In the genomic region with DNA sequence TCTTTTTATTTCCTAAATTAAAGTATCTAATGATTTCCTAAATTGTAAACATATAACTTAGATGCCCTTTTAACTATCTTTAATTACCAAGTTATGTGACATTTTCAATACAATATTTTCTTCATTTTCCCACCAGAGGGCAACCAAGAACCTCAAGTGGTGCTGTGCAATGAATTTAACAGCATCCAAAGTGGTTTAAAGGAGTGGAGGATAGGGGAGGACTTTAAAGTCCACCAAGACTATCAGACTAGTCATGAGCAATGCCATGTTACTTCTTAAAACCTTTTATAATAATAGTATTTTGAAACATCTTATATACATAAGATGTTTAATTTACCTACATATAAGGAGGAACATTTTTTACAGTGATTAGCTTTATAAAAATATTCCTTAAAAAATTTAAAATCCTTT, we compare ENCODE assay signal across 8 cellular contexts.
A peak's percentile ranks its signal among the peaks of the same experiment; 100 is the strongest.
DNase-seq lines count a peak whose midpoint lies in the region; ATAC-seq and TF ChIP-seq lines count a peak whose summit lies in the region.

No MANE protein-coding gene starts in this region.

- H3K9ac ChIP-seq in liver (ENCODE audit: low read depth in 1 of 2, low read length in 2 of 2): no peak overlapping the region

- no peaks in the 10 kb centered on the region for H3K36me3 Mint-ChIP-seq in CD4-positive, CD25-positive, alpha-beta regulatory T cell
- no peaks in the 10 kb centered on the region for H3K36me3 Mint-ChIP-seq in GM23338 (ENCODE audit: low read depth)

- no peaks in the 10 kb centered on the region for H3F3A ChIP-seq in GM23338 (replicated peaks; ENCODE audit: low read depth)

- no peak overlapping the region for H2AFZ ChIP-seq in GM23338

- H3K9me3 ChIP-seq in CD4-positive, CD25-positive, alpha-beta regulatory T cell (ENCODE audit: control insufficient read depth in 2 of 2, low read length in 2 of 2): no peaks in the 10 kb centered on the region
- H3K9me3 ChIP-seq in liver (ENCODE audit: control insufficient read depth in 4 of 4, low read length in 3 of 4): no peaks in the 10 kb centered on the region

- peak; percentile 70 to 72 for TF ChIP-seq CTCF in GM23338 (conservative IDR thresholded peaks at IDR 0.05; ENCODE audit: low read depth in 2 of 2)
- TF ChIP-seq CTCF in liver (IDR thresholded peaks at IDR 0.05; ENCODE audit: low read depth, low read length, missing input control): peak; percentile 46

- no peak overlapping the region for H3K4me3 Mint-ChIP-seq in CD4-positive, CD25-positive, alpha-beta regulatory T cell
- no peak overlapping the region for H3K4me3 Mint-ChIP-seq in GM23338

- H3K27ac ChIP-seq in CD4-positive, CD25-positive, alpha-beta regulatory T cell (ENCODE audit: insufficient read depth, low read length, poor library complexity, severe bottlenecking): no peak overlapping the region
- no peak overlapping the region for H3K27ac ChIP-seq in GM23338 (ENCODE audit: low read depth)
- H3K27ac ChIP-seq in liver (ENCODE audit: low read depth in 1 of 2, low read length in 2 of 2): no peak overlapping the region

- H3K79me2 ChIP-seq in GM23338 (replicated peaks; ENCODE audit: insufficient read depth): peaks cover 97% of the 10 kb centered on the region

- no peaks in the 10 kb centered on the region for H3K9me3 Mint-ChIP-seq in CD4-positive, CD25-positive, alpha-beta regulatory T cell
- no peaks in the 10 kb centered on the region for H3K9me3 Mint-ChIP-seq in GM23338

- peak overlapping the region in 1 of 3 donors; percentile 51 for H3K27ac Mint-ChIP-seq in CD4-positive, CD25-positive, alpha-beta regulatory T cell
- H3K27ac Mint-ChIP-seq in GM23338: no peak overlapping the region

- H3K4me2 ChIP-seq in GM23338: no peak overlapping the region

- H3K36me3 ChIP-seq in CD4-positive, CD25-positive, alpha-beta regulatory T cell (ENCODE audit: control insufficient read depth, insufficient read depth, low read length): no peaks in the 10 kb centered on the region
- H3K36me3 ChIP-seq in GM23338 (ENCODE audit: insufficient read depth) (no peaks in the 10 kb centered on the region), liver (ENCODE audit: control insufficient read depth in 4 of 4, insufficient read depth in 3 of 4, low read depth in 1 of 4, low read length in 3 of 4) (no peaks in the 10 kb centered on the region)

- no peak overlapping the region for H3K4me3 ChIP-seq in CD4-positive, CD25-positive, alpha-beta regulatory T cell (ENCODE audit: low read depth, low read length)
- H3K4me3 ChIP-seq in GM23338 (no peak overlapping the region), liver (ENCODE audit: low read depth in 1 of 3, low read length in 3 of 3) (no peak overlapping the region)

- H3K4me1 ChIP-seq in CD4-positive, CD25-positive, alpha-beta regulatory T cell (ENCODE audit: control insufficient read depth, insufficient read depth, low read length, poor library complexity, severe bottlenecking): peaks cover 5% of the 10 kb centered on the region
- H3K4me1 ChIP-seq in GM23338 (ENCODE audit: insufficient read depth): peaks cover 7% of the 10 kb centered on the region
- peaks cover 4 to 30% (median 11%) of the 10 kb centered on the region in 4 donors for H3K4me1 ChIP-seq in liver (ENCODE audit: control insufficient read depth in 4 of 4, insufficient read depth in 4 of 4, low read length in 3 of 4)

- peak; percentile 86 to 89 for TF ChIP-seq RAD21 in liver (IDR thresholded peaks at IDR 0.05)

- DNase-seq in CD4-positive, CD25-positive, alpha-beta regulatory T cell: peak in 2 of 3 donors; percentile 39 to 66
- DNase-seq in GM23338 (ENCODE audit: low spot score) (peak; percentile 70), NCI-H524 (lab: John Stamatoyannopoulos, UW) (peak; percentile 8 to 80)
- peak; percentile 10 for DNase-seq in central memory CD4-positive, alpha-beta T cell
- DNase-seq in stimulated activated naive CD4-positive, alpha-beta T cell treated with Interleukin-2 at 50 U/mL for 16 hours (lab: John Stamatoyannopoulos, UW): no peak

- H4K20me1 ChIP-seq in GM23338 (replicated peaks; ENCODE audit: insufficient read depth): peaks cover 8% of the 10 kb centered on the region; the same call in 1 of the 2 replicates

- ATAC-seq in CD4-positive, CD25-positive, alpha-beta regulatory T cell (ENCODE audit: low read depth in 2 of 2): no peak
- ATAC-seq in GM23338 (peak; percentile 78), GM18907 (IDR thresholded peaks at IDR 0.05; ENCODE audit: unreplicated experiment) (no peak), GM21447 (IDR thresholded peaks at IDR 0.05; ENCODE audit: unreplicated experiment) (no peak)

- H3K4me1 Mint-ChIP-seq in CD4-positive, CD25-positive, alpha-beta regulatory T cell: peaks cover 25 to 61% (median 53%) of the 10 kb centered on the region in 4 donors
- peaks cover 28% of the 10 kb centered on the region; the same call in 2 of the 3 replicates for H3K4me1 Mint-ChIP-seq in GM23338

- no peaks in the 10 kb centered on the region for H3K27me3 Mint-ChIP-seq in CD4-positive, CD25-positive, alpha-beta regulatory T cell
- H3K27me3 Mint-ChIP-seq in GM23338 (ENCODE audit: insufficient read depth, low read depth, poor library complexity): peaks cover 2% of the 10 kb centered on the region

- H3K27me3 ChIP-seq in CD4-positive, CD25-positive, alpha-beta regulatory T cell (ENCODE audit: control insufficient read depth, insufficient read depth, low read length): no peaks in the 10 kb centered on the region
- H3K27me3 ChIP-seq in GM23338 (ENCODE audit: insufficient read depth) (no peaks in the 10 kb centered on the region), liver (ENCODE audit: control insufficient read depth in 4 of 4, insufficient read depth in 4 of 4, low read length in 3 of 4) (no peaks in the 10 kb centered on the region)

- no peaks in the 10 kb centered on the region for H3K9me2 ChIP-seq in GM23338 (ENCODE audit: insufficient read depth)

TF ChIP-seq in GM23338, 12 proteins besides CTCF, POLR2A, EP300 and RAD21 (continues in another document):
- no peak for TF ChIP-seq ZNF114 (CRISPR knock-in tag; IDR thresholded peaks at IDR 0.05)
- no peak for TF ChIP-seq ZNF331 (CRISPR knock-in tag; IDR thresholded peaks at IDR 0.05; ENCODE audit: low read depth)
- TF ChIP-seq EZH2 (IDR thresholded peaks at IDR 0.05; ENCODE audit: low read depth, unreplicated experiment): no peak
- no peak for TF ChIP-seq EZH2phosphoT487 (IDR thresholded peaks at IDR 0.05; ENCODE audit: unreplicated experiment)

TF ChIP-seq in liver, 16 proteins besides CTCF, POLR2A, EP300 and RAD21:
- TF ChIP-seq SP1 (IDR thresholded peaks at IDR 0.05): no peak
- TF ChIP-seq, protein P1, sequence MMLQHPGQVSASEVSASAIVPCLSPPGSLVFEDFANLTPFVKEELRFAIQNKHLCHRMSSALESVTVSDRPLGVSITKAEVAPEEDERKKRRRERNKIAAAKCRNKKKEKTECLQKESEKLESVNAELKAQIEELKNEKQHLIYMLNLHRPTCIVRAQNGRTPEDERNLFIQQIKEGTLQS (IDR thresholded peaks at IDR 0.05): no peak
- no peak for TF ChIP-seq RXRA (IDR thresholded peaks at IDR 0.05)
- TF ChIP-seq TAF1 (conservative IDR thresholded peaks at IDR 0.05): no peak
- no peak for TF ChIP-seq YY1 (IDR thresholded peaks at IDR 0.05)
- peak in 1 of 2 donors; percentile 18 for TF ChIP-seq HNF4A (conservative IDR thresholded peaks at IDR 0.05)
